In genomic region chr9:14428781-14429230, GRCh38 we compare ENCODE assay signal across 8 cellular contexts.
DNase-seq lines count a peak whose midpoint lies in the region; ATAC-seq and TF ChIP-seq lines count a peak whose summit lies in the region.

No MANE protein-coding gene starts in this region.

- no peaks in the 10 kb centered on the region for H3K36me3 ChIP-seq in cardiac muscle cell

- no peaks in the 10 kb centered on the region for H3K9me3 ChIP-seq in cardiac muscle cell (ENCODE audit: low read depth)

- H3K27me3 ChIP-seq in cardiac muscle cell: no peaks in the 10 kb centered on the region

- H3K27ac ChIP-seq in cardiac muscle cell: no peak overlapping the region

- no peaks in the 10 kb centered on the region for H3K4me1 ChIP-seq in cardiac muscle cell (ENCODE audit: low read depth)

- no peak overlapping the region for H3K4me3 ChIP-seq in cardiac muscle cell

- TF ChIP-seq CTCF in GM12872 (IDR thresholded peaks at IDR 0.05; ENCODE audit: insufficient read depth, low read depth, low read length) (peak; percentile 80), cardiac muscle cell (IDR thresholded peaks at IDR 0.05; ENCODE audit: low read depth, low read length) (peak; percentile 79)

- DNase-seq in A172 (ENCODE audit: low spot score) (peak; percentile 46), NCI-H774 (lab: John Stamatoyannopoulos, UW) (peak; percentile 79), cardiac muscle cell (ENCODE audit: low read depth in 1 of 2, low spot score in 1 of 2) (peak; percentile 89 to 91), putamen (ENCODE audit: low spot score) (peak; percentile 59)
- peak; percentile 45 to 55 for DNase-seq in activated T-cell treated with anti-CD3 and anti-CD28 coated beads, Interleukin-2, amount 50 U/mL, for 48 hours

- ATAC-seq in HG03520 (IDR thresholded peaks at IDR 0.05; ENCODE audit: unreplicated experiment): peak; percentile 59
- no peak for ATAC-seq in HG03108 (IDR thresholded peaks at IDR 0.05; ENCODE audit: unreplicated experiment)
